ENCODE assay signal across 20 cellular contexts in the genomic region with DNA sequence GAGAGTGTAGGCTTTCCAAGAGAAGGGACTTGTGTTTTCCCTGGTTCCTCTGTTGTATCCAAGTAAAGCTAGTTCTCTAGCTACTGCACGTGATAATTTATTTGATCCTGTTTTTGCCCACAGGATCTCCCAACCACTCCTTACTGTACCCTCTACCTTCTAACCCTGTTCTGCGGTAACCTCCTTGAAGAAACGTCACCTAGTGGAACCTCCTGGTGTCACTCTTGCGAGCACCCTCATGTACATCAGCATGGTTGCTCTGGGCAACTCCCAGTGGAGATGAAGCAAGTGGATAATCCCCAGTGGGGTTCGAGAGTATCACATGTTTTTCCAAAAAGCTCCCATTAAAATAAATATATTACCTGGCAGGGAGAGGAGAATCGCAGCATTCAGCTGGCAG.
DNase-seq lines count a peak whose midpoint lies in the region; ATAC-seq and TF ChIP-seq lines count a peak whose summit lies in the region.
"Had no signal": no experiment of that assay in that cellular context is flagged by ENCODE, and none has a peak within 500 bp of the region (broad histone marks: within the 10 kb centered on the region; RNA-seq: fewer than 3 reads in every experiment).

No MANE protein-coding gene starts in this region.

- H3K27ac ChIP-seq in OCI-LY7 (ENCODE audit: low read depth, low read length, poor library complexity, severe bottlenecking) (peak overlapping the region; percentile 95), endodermal cell (ENCODE audit: low read depth, low read length) (no peak overlapping the region)
- H3K27ac ChIP-seq: adrenal gland, foreskin keratinocyte, left ventricle myocardium inferior had no signal

- DNase-seq in activated CD8-positive, alpha-beta memory T cell treated with anti-CD3 and anti-CD28 coated beads, Interleukin-2, amount 10 ng/mL, durations not matched to agents 7 days and 5 days, result no peak
- DNase-seq in activated CD8-positive, alpha-beta memory T cell treated with anti-CD3 and anti-CD28 coated beads, Interleukin-2, amount 50 U/mL, for 48 hours, result no peak
- DNase-seq in OCI-LY7 (ENCODE audit: low spot score), result peak; percentile 55
- DNase-seq in endodermal cell, result peak; percentile 48
- DNase-seq in activated naive CD8-positive, alpha-beta T cell treated with anti-CD3 and anti-CD28 coated beads, Interleukin-2, amount 50 U/mL, for 24 hours, result no peak
- no peak for DNase-seq in midbrain (lab: John Stamatoyannopoulos, UW)
- DNase-seq in AML-193 (lab: John Stamatoyannopoulos, UW), result no peak
- DNase-seq: activated CD8-positive, alpha-beta memory T cell treated with anti-CD3 and anti-CD28 coated beads, Interleukin-2, amount 50 U/mL, for 4 hours; adrenal gland; GF-D8; left ventricle myocardium inferior; NCI-H187; NCI-H510A treated with DMSO at 0.1 percent for 48 hours; Peyer's patch; SK-N-SH; small intestine; stimulated activated naive CD4-positive, alpha-beta T cell had no signal

- H3K9me2 ChIP-seq in OCI-LY7 (ENCODE audit: insufficient read depth, low read length), result no peaks in the 10 kb centered on the region
- H3K9me2 ChIP-seq: SK-N-SH had no signal

- H3K4me1 ChIP-seq in OCI-LY7 (ENCODE audit: insufficient read depth, low read length, poor library complexity, severe bottlenecking), result peaks cover 76% of the 10 kb centered on the region
- peaks cover 19% of the 10 kb centered on the region for H3K4me1 ChIP-seq in endodermal cell (ENCODE audit: control insufficient read depth, insufficient read depth, low read length)
- H3K4me1 ChIP-seq: foreskin keratinocyte had no signal

- H3K27ac Mint-ChIP-seq in activated CD8-positive, alpha-beta memory T cell treated with anti-CD3 and anti-CD28 coated beads, Interleukin-2, amount 10 ng/mL, durations not matched to agents 7 days and 5 days, result peak overlapping the region; percentile 55
- no peak overlapping the region for H3K27ac Mint-ChIP-seq in endodermal cell
- H3K27ac Mint-ChIP-seq in activated naive CD8-positive, alpha-beta T cell treated with anti-CD3 and anti-CD28 coated beads, Interleukin-2, amount 50 U/mL, for 24 hours, result no peak overlapping the region
- H3K27ac Mint-ChIP-seq: progenitor cell of endocrine pancreas had no signal

- no peak overlapping the region for H3K4me3 ChIP-seq in GM12875 (ENCODE audit: low read depth, low read length)
- peak overlapping the region; percentile 39 for H3K4me3 ChIP-seq in OCI-LY7 (ENCODE audit: low read depth, low read length, poor library complexity, severe bottlenecking)
- no peak overlapping the region for H3K4me3 ChIP-seq in endodermal cell (ENCODE audit: low read length)
- H3K4me3 ChIP-seq: adrenal gland, left ventricle myocardium inferior, Peyer's patch had no signal

- CTCF ChIA-PET in activated CD8-positive, alpha-beta memory T cell treated with anti-CD3 and anti-CD28 coated beads, Interleukin-2, amount 10 ng/mL, durations not matched to agents 7 days and 5 days (lab: Charles Lee), result interaction anchor here (0.7 to 5.2 kb wide), 12 partner anchors 10 to 273 kb away, joined by 3 to 44 read pairs (median 3); no protein-coding TSS in a partner anchor
- CTCF ChIA-PET in OCI-LY7 (lab: Charles Lee; ENCODE audit: unreplicated experiment), result interaction anchor here (0.6 to 2.0 kb wide), 6 partner anchors 11 to 340 kb away, joined by 3 to 6 read pairs (median 3); no protein-coding TSS in a partner anchor

- POLR2A ChIA-PET in OCI-LY7 (lab: Charles Lee), result interaction anchor here (0.7 to 1.2 kb wide), 3 partner anchors 11 to 57 kb away, joined by 3 read pairs; no protein-coding TSS in a partner anchor

- H4K20me1 ChIP-seq in OCI-LY7 (ENCODE audit: insufficient read depth, low read length), result no peaks in the 10 kb centered on the region

- no peak overlapping the region for H3K4me3 Mint-ChIP-seq in activated CD8-positive, alpha-beta memory T cell treated with anti-CD3 and anti-CD28 coated beads, Interleukin-2, amount 10 ng/mL, durations not matched to agents 7 days and 5 days
- no peak overlapping the region for H3K4me3 Mint-ChIP-seq in endodermal cell
- H3K4me3 Mint-ChIP-seq in activated naive CD8-positive, alpha-beta T cell treated with anti-CD3 and anti-CD28 coated beads, Interleukin-2, amount 50 U/mL, for 24 hours, result no peak overlapping the region

- no TSS peak for BruUV-seq in OCI-LY7 (replicated peaks; lab: Mats Ljungman, UMichigan)

- intact Hi-C loops in OCI-LY7 (cut with micrococcal nuclease; ENCODE audit: unreplicated experiment), result loop anchor here (1.0 to 5.0 kb wide), 2 partner anchors 40 to 173 kb away; no protein-coding TSS in a partner anchor

- TF ChIP-seq CTCF in GM12875 (IDR thresholded peaks at IDR 0.05; ENCODE audit: borderline replicate concordance, insufficient read depth, low read depth, low read length), result peak; percentile 25; the same call in 1 of the 2 replicates
- TF ChIP-seq CTCF in OCI-LY7 (conservative IDR thresholded peaks at IDR 0.05; ENCODE audit: low read length), result peak; percentile 52
- TF ChIP-seq CTCF in endodermal cell (conservative IDR thresholded peaks at IDR 0.05), result peak; percentile 40

- H3K4me2 ChIP-seq in OCI-LY7 (ENCODE audit: low read length), result peak overlapping the region; percentile 69
- H3K4me2 ChIP-seq: SK-N-SH had no signal

- H3K79me2 ChIP-seq in OCI-LY7 (ENCODE audit: insufficient read depth, low read depth, low read length), result no peaks in the 10 kb centered on the region

- no peaks in the 10 kb centered on the region for H3K9me3 Mint-ChIP-seq in activated CD8-positive, alpha-beta memory T cell treated with anti-CD3 and anti-CD28 coated beads, Interleukin-2, amount 10 ng/mL, durations not matched to agents 7 days and 5 days (ENCODE audit: low read depth)
- no peaks in the 10 kb centered on the region for H3K9me3 Mint-ChIP-seq in endodermal cell
- no peaks in the 10 kb centered on the region for H3K9me3 Mint-ChIP-seq in activated naive CD8-positive, alpha-beta T cell treated with anti-CD3 and anti-CD28 coated beads, Interleukin-2, amount 50 U/mL, for 24 hours

- no peak for ATAC-seq in activated CD8-positive, alpha-beta memory T cell treated with anti-CD3 and anti-CD28 coated beads, Interleukin-2, amount 10 ng/mL, durations not matched to agents 7 days and 5 days
- ATAC-seq in activated naive CD8-positive, alpha-beta T cell treated with anti-CD3 and anti-CD28 coated beads, Interleukin-2, amount 50 U/mL, for 24 hours, result no peak
- ATAC-seq: foreskin keratinocyte had no signal

- H3K9ac ChIP-seq in endodermal cell (ENCODE audit: extremely low read depth, low read length, poor library complexity, severe bottlenecking), result no peak overlapping the region
- H3K9ac ChIP-seq: SK-N-SH had no signal

- peaks cover 13% of the 10 kb centered on the region for H3K27me3 ChIP-seq in endodermal cell (ENCODE audit: control insufficient read depth, insufficient read depth, low read length, poor library complexity, severe bottlenecking)
- H3K27me3 ChIP-seq: adrenal gland, Peyer's patch had no signal

- peak overlapping the region; percentile 79; the same call in 1 of the 2 replicates for H2AFZ ChIP-seq in OCI-LY7 (ENCODE audit: low read length)

- H3K9me3 ChIP-seq in OCI-LY7 (ENCODE audit: low read length) (peaks cover 24% of the 10 kb centered on the region), endodermal cell (ENCODE audit: control insufficient read depth, low read length) (no peaks in the 10 kb centered on the region)
- H3K9me3 ChIP-seq: adrenal gland, left ventricle myocardium inferior, Peyer's patch, SK-N-SH had no signal

- H3K27me3 Mint-ChIP-seq in activated CD8-positive, alpha-beta memory T cell treated with anti-CD3 and anti-CD28 coated beads, Interleukin-2, amount 10 ng/mL, durations not matched to agents 7 days and 5 days, result no peaks in the 10 kb centered on the region
- H3K27me3 Mint-ChIP-seq in endodermal cell (ENCODE audit: insufficient read depth), result peaks cover 35% of the 10 kb centered on the region
- peaks cover 22% of the 10 kb centered on the region for H3K27me3 Mint-ChIP-seq in activated naive CD8-positive, alpha-beta T cell treated with anti-CD3 and anti-CD28 coated beads, Interleukin-2, amount 50 U/mL, for 24 hours

- no peaks in the 10 kb centered on the region for H3K36me3 Mint-ChIP-seq in activated CD8-positive, alpha-beta memory T cell treated with anti-CD3 and anti-CD28 coated beads, Interleukin-2, amount 10 ng/mL, durations not matched to agents 7 days and 5 days
- no peaks in the 10 kb centered on the region for H3K36me3 Mint-ChIP-seq in endodermal cell (ENCODE audit: low read depth)
- H3K36me3 Mint-ChIP-seq in activated naive CD8-positive, alpha-beta T cell treated with anti-CD3 and anti-CD28 coated beads, Interleukin-2, amount 50 U/mL, for 24 hours (ENCODE audit: low read depth), result no peaks in the 10 kb centered on the region

- H3K36me3 ChIP-seq in OCI-LY7 (ENCODE audit: insufficient read depth, low read length), result no peaks in the 10 kb centered on the region; the same call in 1 of the 2 replicates
- no peaks in the 10 kb centered on the region for H3K36me3 ChIP-seq in endodermal cell (ENCODE audit: control insufficient read depth, insufficient read depth, low read length)
- H3K36me3 ChIP-seq: adrenal gland, left ventricle myocardium inferior, Peyer's patch had no signal

- peaks cover 58% of the 10 kb centered on the region for H3K4me1 Mint-ChIP-seq in activated CD8-positive, alpha-beta memory T cell treated with anti-CD3 and anti-CD28 coated beads, Interleukin-2, amount 10 ng/mL, durations not matched to agents 7 days and 5 days
- peaks cover 43% of the 10 kb centered on the region for H3K4me1 Mint-ChIP-seq in endodermal cell
- peaks cover 48% of the 10 kb centered on the region for H3K4me1 Mint-ChIP-seq in activated naive CD8-positive, alpha-beta T cell treated with anti-CD3 and anti-CD28 coated beads, Interleukin-2, amount 50 U/mL, for 24 hours

- 85 to 88% methylated on average over 4 to 6 of the region's 6 CpGs for WGBS in endodermal cell (ENCODE audit: insufficient coverage in 1 of 2, insufficient read length in 1 of 2), 2 experiments

Comparison
In these comparisons a context has a peak if more than half of its experiments do, and no peak if none do; other contexts are left out.
1. DNase-seq: peak in OCI-LY7 (single experiment) and endodermal cell (single experiment); none in activated CD8-positive, alpha-beta memory T cell treated with anti-CD3 and anti-CD28 coated beads, Interleukin-2, amount 10 ng/mL, durations not matched to agents 7 days and 5 days (single experiment), activated CD8-positive, alpha-beta memory T cell treated with anti-CD3 and anti-CD28 coated beads, Interleukin-2, amount 50 U/mL, for 48 hours (single experiment), activated naive CD8-positive, alpha-beta T cell treated with anti-CD3 and anti-CD28 coated beads, Interleukin-2, amount 50 U/mL, for 24 hours (single experiment), midbrain (single experiment) and AML-193 (0 of 2).
2. Peak in every context shown above with its lines, with median percentiles within 50 percentile points of each other: CTCF ChIP-seq.